Comparison of ENCODE assay signal across 1 cellular context in the genomic region with DNA sequence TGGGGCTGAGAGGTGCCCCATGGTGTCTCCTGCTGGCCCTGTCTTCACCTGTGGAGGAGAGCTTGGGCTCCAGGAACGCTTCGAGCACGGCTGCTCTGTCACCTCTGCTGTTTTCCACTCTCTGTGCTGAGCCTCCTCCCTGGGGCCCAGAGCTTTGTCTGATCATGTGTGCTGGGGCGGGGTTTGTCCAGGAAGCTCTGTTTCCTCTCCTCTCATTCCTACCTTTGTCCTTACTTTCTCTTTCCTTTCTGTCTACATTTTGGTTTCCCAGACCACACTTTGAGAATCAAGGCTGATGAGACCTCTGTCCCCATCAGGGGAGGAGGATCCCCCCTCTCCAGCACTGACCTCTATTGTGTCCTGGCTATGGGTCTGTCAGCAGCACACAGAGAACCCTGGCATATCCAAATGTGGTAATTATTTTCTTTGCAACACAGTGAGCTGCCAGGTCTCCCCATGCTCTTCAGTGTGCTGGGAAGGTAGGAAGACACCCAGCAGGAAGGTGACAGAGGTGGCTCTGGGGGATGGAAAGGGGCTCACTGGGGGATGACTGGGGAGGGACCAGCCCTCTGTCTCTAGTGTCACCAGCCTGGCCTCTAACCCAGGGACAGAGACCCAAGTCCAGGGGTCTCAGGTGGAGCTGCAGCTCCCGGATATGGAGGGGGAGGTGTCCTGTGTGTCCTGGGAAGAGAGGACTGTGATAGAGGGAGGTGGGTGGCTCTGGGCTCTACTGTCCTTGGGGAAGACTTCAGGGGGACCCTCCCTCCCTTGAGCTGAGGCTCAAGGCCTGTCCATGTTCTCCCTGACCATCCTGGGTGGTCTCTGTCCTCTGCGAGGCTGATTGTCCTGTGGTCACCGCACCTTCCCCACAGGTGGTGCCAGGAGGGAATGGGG.
TF ChIP-seq lines count a peak whose summit lies in the region.

A gene (minus strand): TSS at position 128 of the 894 bp plus-strand sequence. CDS start 107 bp downstream, at position 21.

TF ChIP-seq in HepG2, 621 proteins besides CTCF, POLR2A, EP300 and RAD21 (continued from another document and continues in another):
- TF ChIP-seq, protein P1, sequence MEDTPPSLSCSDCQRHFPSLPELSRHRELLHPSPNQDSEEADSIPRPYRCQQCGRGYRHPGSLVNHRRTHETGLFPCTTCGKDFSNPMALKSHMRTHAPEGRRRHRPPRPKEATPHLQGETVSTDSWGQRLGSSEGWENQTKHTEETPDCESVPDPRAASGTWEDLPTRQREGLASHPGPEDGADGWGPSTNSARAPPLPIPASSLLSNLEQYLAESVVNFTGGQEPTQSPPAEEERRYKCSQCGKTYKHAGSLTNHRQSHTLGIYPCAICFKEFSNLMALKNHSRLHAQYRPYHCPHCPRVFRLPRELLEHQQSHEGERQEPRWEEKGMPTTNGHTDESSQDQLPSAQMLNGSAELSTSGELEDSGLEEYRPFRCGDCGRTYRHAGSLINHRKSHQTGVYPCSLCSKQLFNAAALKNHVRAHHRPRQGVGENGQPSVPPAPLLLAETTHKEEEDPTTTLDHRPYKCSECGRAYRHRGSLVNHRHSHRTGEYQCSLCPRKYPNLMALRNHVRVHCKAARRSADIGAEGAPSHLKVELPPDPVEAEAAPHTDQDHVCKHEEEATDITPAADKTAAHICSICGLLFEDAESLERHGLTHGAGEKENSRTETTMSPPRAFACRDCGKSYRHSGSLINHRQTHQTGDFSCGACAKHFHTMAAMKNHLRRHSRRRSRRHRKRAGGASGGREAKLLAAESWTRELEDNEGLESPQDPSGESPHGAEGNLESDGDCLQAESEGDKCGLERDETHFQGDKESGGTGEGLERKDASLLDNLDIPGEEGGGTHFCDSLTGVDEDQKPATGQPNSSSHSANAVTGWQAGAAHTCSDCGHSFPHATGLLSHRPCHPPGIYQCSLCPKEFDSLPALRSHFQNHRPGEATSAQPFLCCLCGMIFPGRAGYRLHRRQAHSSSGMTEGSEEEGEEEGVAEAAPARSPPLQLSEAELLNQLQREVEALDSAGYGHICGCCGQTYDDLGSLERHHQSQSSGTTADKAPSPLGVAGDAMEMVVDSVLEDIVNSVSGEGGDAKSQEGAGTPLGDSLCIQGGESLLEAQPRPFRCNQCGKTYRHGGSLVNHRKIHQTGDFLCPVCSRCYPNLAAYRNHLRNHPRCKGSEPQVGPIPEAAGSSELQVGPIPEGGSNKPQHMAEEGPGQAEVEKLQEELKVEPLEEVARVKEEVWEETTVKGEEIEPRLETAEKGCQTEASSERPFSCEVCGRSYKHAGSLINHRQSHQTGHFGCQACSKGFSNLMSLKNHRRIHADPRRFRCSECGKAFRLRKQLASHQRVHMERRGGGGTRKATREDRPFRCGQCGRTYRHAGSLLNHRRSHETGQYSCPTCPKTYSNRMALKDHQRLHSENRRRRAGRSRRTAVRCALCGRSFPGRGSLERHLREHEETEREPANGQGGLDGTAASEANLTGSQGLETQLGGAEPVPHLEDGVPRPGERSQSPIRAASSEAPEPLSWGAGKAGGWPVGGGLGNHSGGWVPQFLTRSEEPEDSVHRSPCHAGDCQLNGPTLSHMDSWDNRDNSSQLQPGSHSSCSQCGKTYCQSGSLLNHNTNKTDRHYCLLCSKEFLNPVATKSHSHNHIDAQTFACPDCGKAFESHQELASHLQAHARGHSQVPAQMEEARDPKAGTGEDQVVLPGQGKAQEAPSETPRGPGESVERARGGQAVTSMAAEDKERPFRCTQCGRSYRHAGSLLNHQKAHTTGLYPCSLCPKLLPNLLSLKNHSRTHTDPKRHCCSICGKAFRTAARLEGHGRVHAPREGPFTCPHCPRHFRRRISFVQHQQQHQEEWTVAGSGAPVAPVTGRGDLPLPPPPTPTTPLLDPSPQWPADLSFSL (CRISPR knock-in tag; IDR thresholded peaks at IDR 0.05) = no peak
- TF ChIP-seq PPARG (CRISPR knock-in tag; conservative IDR thresholded peaks at IDR 0.05) (peak; percentile 75), ZSCAN31 (CRISPR knock-in tag; IDR thresholded peaks at IDR 0.05; ENCODE audit: low read depth) (0 out of 2 replicates have a peak, but pooled peaks have one; percentile 13), ZNF672 (CRISPR knock-in tag; IDR thresholded peaks at IDR 0.05) (no peak), ZIK1 (CRISPR knock-in tag; IDR thresholded peaks at IDR 0.05; ENCODE audit: borderline replicate concordance, low read depth) (no peak), ZNF619 (CRISPR knock-in tag; IDR thresholded peaks at IDR 0.05) (no peak), NCOR1 (IDR thresholded peaks at IDR 0.05; ENCODE audit: borderline replicate concordance, low read length) (no peak), PTBP1 (IDR thresholded peaks at IDR 0.05; ENCODE audit: low read depth, low read length, poor library complexity, severe bottlenecking) (no peak), MEF2D (CRISPR knock-in tag; IDR thresholded peaks at IDR 0.05) (peak; percentile 69; the same call in 1 of the 2 replicates), NONO (IDR thresholded peaks at IDR 0.05) (no peak), NONO (CRISPR knock-in tag; conservative IDR thresholded peaks at IDR 0.05) (no peak), ZNF788 (CRISPR knock-in tag; IDR thresholded peaks at IDR 0.05; ENCODE audit: borderline replicate concordance) (0 out of 2 replicates have a peak, but pooled peaks have one; percentile 18), ZNF550 (CRISPR knock-in tag; IDR thresholded peaks at IDR 0.05; ENCODE audit: borderline replicate concordance) (no peak), ZNF564 (CRISPR knock-in tag; IDR thresholded peaks at IDR 0.05) (no peak), ZNF7 (CRISPR knock-in tag; IDR thresholded peaks at IDR 0.05) (peak; percentile 36), SPEN (CRISPR knock-in tag; IDR thresholded peaks at IDR 0.05; ENCODE audit: low read depth) (0 out of 2 replicates have a peak, but pooled peaks have one; percentile 24), HNF4A (CRISPR knock-in tag; IDR thresholded peaks at IDR 0.05) (peak; percentile 43; the same call in 1 of the 2 replicates), ZBTB38 (CRISPR knock-in tag; IDR thresholded peaks at IDR 0.05) (no peak; the same call in 1 of the 2 replicates), MBNL3 (CRISPR knock-in tag; conservative IDR thresholded peaks at IDR 0.05) (no peak), PAF1 (CRISPR knock-in tag; IDR thresholded peaks at IDR 0.05) (no peak), DNMT1 (CRISPR knock-in tag; IDR thresholded peaks at IDR 0.05) (no peak), ZNF138 (CRISPR knock-in tag; IDR thresholded peaks at IDR 0.05; ENCODE audit: low read depth) (no peak), CREM (IDR thresholded peaks at IDR 0.05) (peak; percentile 35; the same call in 1 of the 2 replicates), CREM (CRISPR knock-in tag; IDR thresholded peaks at IDR 0.05) (no peak), RARG (CRISPR knock-in tag; IDR thresholded peaks at IDR 0.05; ENCODE audit: low read depth) (no peak), ZNF572 (CRISPR knock-in tag; IDR thresholded peaks at IDR 0.05) (peak; percentile 37; the same call in 1 of the 2 replicates), NCOA5 (CRISPR knock-in tag; IDR thresholded peaks at IDR 0.05) (no peak), AGO1 (IDR thresholded peaks at IDR 0.05; ENCODE audit: low read depth, low read length, poor library complexity, severe bottlenecking) (no peak), ZNF790 (CRISPR knock-in tag; IDR thresholded peaks at IDR 0.05; ENCODE audit: borderline replicate concordance) (0 out of 2 replicates have a peak, but pooled peaks have one; percentile 28), ZNF33A (CRISPR knock-in tag; IDR thresholded peaks at IDR 0.05; ENCODE audit: borderline replicate concordance) (no peak), HOXA7 (CRISPR knock-in tag; IDR thresholded peaks at IDR 0.05) (no peak), FOSL2 (CRISPR knock-in tag; IDR thresholded peaks at IDR 0.05) (peak; percentile 25; the same call in 1 of the 2 replicates), ZNF557 (CRISPR knock-in tag; IDR thresholded peaks at IDR 0.05) (no peak), ZNF501 (CRISPR knock-in tag; IDR thresholded peaks at IDR 0.05) (no peak), FOXP1 (IDR thresholded peaks at IDR 0.05) (no peak), FOXP1 (CRISPR knock-in tag; IDR thresholded peaks at IDR 0.05) (no peak), SRF (IDR thresholded peaks at IDR 0.05; ENCODE audit: low read depth, low read length) (no peak), ETV5 (CRISPR knock-in tag; IDR thresholded peaks at IDR 0.05; ENCODE audit: borderline replicate concordance) (no peak), ZNF75D (CRISPR knock-in tag; IDR thresholded peaks at IDR 0.05; ENCODE audit: borderline replicate concordance) (no peak), ZNF558 (CRISPR knock-in tag; IDR thresholded peaks at IDR 0.05; ENCODE audit: borderline replicate concordance) (no peak; the same call in 1 of the 2 replicates)
- TF ChIP-seq, protein P2, sequence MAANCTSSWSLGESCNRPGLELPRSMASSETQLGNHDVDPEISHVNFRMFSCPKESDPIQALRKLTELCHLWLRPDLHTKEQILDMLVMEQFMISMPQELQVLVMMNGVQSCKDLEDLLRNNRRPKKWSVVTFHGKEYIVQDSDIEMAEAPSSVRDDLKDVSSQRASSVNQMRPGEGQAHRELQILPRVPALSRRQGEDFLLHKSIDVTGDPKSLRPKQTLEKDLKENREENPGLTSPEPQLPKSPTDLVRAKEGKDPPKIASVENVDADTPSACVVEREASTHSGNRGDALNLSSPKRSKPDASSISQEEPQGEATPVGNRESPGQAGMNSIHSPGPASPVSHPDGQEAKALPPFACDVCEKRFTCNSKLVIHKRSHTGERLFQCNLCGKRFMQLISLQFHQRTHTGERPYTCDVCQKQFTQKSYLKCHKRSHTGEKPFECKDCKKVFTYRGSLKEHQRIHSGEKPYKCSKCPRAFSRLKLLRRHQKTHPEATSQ (CRISPR knock-in tag; IDR thresholded peaks at IDR 0.05; ENCODE audit: borderline replicate concordance) = no peak
- TF ChIP-seq, protein P3, sequence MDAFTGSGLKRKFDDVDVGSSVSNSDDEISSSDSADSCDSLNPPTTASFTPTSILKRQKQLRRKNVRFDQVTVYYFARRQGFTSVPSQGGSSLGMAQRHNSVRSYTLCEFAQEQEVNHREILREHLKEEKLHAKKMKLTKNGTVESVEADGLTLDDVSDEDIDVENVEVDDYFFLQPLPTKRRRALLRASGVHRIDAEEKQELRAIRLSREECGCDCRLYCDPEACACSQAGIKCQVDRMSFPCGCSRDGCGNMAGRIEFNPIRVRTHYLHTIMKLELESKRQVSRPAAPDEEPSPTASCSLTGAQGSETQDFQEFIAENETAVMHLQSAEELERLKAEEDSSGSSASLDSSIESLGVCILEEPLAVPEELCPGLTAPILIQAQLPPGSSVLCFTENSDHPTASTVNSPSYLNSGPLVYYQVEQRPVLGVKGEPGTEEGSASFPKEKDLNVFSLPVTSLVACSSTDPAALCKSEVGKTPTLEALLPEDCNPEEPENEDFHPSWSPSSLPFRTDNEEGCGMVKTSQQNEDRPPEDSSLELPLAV (CRISPR knock-in tag; conservative IDR thresholded peaks at IDR 0.05; ENCODE audit: low read depth) = no peak
- TF ChIP-seq, protein P4, sequence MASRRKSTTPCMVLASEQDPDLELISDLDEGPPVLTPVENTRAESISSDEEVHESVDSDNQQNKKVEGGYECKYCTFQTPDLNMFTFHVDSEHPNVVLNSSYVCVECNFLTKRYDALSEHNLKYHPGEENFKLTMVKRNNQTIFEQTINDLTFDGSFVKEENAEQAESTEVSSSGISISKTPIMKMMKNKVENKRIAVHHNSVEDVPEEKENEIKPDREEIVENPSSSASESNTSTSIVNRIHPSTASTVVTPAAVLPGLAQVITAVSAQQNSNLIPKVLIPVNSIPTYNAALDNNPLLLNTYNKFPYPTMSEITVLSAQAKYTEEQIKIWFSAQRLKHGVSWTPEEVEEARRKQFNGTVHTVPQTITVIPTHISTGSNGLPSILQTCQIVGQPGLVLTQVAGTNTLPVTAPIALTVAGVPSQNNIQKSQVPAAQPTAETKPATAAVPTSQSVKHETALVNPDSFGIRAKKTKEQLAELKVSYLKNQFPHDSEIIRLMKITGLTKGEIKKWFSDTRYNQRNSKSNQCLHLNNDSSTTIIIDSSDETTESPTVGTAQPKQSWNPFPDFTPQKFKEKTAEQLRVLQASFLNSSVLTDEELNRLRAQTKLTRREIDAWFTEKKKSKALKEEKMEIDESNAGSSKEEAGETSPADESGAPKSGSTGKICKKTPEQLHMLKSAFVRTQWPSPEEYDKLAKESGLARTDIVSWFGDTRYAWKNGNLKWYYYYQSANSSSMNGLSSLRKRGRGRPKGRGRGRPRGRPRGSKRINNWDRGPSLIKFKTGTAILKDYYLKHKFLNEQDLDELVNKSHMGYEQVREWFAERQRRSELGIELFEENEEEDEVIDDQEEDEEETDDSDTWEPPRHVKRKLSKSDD (CRISPR knock-in tag; IDR thresholded peaks at IDR 0.05; ENCODE audit: low read depth) = no peak
- TF ChIP-seq, protein P5, sequence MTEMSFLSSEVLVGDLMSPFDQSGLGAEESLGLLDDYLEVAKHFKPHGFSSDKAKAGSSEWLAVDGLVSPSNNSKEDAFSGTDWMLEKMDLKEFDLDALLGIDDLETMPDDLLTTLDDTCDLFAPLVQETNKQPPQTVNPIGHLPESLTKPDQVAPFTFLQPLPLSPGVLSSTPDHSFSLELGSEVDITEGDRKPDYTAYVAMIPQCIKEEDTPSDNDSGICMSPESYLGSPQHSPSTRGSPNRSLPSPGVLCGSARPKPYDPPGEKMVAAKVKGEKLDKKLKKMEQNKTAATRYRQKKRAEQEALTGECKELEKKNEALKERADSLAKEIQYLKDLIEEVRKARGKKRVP (CRISPR knock-in tag; IDR thresholded peaks at IDR 0.05) = no peak
- TF ChIP-seq, protein P6, sequence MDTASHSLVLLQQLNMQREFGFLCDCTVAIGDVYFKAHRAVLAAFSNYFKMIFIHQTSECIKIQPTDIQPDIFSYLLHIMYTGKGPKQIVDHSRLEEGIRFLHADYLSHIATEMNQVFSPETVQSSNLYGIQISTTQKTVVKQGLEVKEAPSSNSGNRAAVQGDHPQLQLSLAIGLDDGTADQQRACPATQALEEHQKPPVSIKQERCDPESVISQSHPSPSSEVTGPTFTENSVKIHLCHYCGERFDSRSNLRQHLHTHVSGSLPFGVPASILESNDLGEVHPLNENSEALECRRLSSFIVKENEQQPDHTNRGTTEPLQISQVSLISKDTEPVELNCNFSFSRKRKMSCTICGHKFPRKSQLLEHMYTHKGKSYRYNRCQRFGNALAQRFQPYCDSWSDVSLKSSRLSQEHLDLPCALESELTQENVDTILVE (CRISPR knock-in tag; IDR thresholded peaks at IDR 0.05) = 0 out of 2 replicates have a peak, but pooled peaks have one; percentile 22
- TF ChIP-seq, protein P7, sequence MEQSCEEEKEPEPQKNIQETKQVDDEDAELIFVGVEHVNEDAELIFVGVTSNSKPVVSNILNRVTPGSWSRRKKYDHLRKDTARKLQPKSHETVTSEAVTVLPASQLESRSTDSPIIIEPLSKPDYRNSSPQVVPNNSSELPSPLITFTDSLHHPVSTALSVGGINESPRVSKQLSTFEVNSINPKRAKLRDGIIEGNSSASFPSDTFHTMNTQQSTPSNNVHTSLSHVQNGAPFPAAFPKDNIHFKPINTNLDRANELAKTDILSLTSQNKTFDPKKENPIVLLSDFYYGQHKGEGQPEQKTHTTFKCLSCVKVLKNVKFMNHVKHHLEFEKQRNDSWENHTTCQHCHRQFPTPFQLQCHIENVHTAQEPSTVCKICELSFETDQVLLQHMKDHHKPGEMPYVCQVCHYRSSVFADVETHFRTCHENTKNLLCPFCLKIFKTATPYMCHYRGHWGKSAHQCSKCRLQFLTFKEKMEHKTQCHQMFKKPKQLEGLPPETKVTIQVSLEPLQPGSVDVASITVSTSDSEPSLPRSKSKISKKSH (CRISPR knock-in tag; IDR thresholded peaks at IDR 0.05; ENCODE audit: borderline replicate concordance) = no peak
- TF ChIP-seq, protein P8, sequence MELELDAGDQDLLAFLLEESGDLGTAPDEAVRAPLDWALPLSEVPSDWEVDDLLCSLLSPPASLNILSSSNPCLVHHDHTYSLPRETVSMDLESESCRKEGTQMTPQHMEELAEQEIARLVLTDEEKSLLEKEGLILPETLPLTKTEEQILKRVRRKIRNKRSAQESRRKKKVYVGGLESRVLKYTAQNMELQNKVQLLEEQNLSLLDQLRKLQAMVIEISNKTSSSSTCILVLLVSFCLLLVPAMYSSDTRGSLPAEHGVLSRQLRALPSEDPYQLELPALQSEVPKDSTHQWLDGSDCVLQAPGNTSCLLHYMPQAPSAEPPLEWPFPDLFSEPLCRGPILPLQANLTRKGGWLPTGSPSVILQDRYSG (CRISPR knock-in tag; IDR thresholded peaks at IDR 0.05) = no peak
